In genomic region chr20:21395039-21395665, GRCh38 we compare ENCODE assay signal across 20 cellular contexts. TPM values are rescaled to one million over a fixed set of nuclear protein-coding genes. Genes with fewer than 3 reads are reported as not detected.
DNase-seq lines count a peak whose midpoint lies in the region; ATAC-seq, FAIRE-seq and TF ChIP-seq lines count a peak whose summit lies in the region.
"Had no signal": no experiment of that assay in that cellular context is flagged by ENCODE, and none has a peak within 500 bp of the region (broad histone marks: within the 10 kb centered on the region; RNA-seq: fewer than 3 reads in every experiment).

No MANE protein-coding gene starts in this region.

- no peaks in the 10 kb centered on the region for H3K9me3 ChIP-seq in A549
- H3K9me3 ChIP-seq in CD4-positive, alpha-beta T cell (ENCODE audit: control insufficient read depth, low read length) = peaks cover 17% of the 10 kb centered on the region
- peaks cover 4% of the 10 kb centered on the region for H3K9me3 ChIP-seq in iPS-18c (ENCODE audit: control insufficient read depth, insufficient read depth, low read length)
- H3K9me3 ChIP-seq in mammary epithelial cell (replicated peaks; ENCODE audit: insufficient read depth, low read length) = no peaks in the 10 kb centered on the region
- H3K9me3 ChIP-seq: gastrocnemius medialis, HAP-1, right atrium auricular region had no signal

- peaks cover 4% of the 10 kb centered on the region for H3K9me3 Mint-ChIP-seq in CD4-positive, alpha-beta T cell
- H3K9me3 Mint-ChIP-seq in activated T-helper 1 cell treated with anti-CD3 and anti-CD28 coated beads, Interleukin-12 subunit alpha, Interleukin-12 subunit beta, Interleukin-2, Interleukin-4 antibody, amounts not matched to agents 30 ng/mL and 10 ng/mL and 1 ng/mL, durations not matched to agents 14 hours and 24 hours and 36 hours = no peaks in the 10 kb centered on the region

- intact Hi-C loops in CD4-positive, alpha-beta T cell (cut with DNase I, micrococcal nuclease) = loop anchor here (5.0 to 10.0 kb wide), 4 partner anchors 112 to 290 kb away; partner anchors contain the start of gene LINC00237 (in 2 of the 2)
- intact Hi-C loops in activated T-helper 1 cell treated with anti-CD3 and anti-CD28 coated beads, Interleukin-12 subunit alpha, Interleukin-12 subunit beta, Interleukin-2, Interleukin-4 antibody, amounts not matched to agents 30 ng/mL and 10 ng/mL and 1 ng/mL, durations not matched to agents 14 hours and 24 hours and 36 hours (cut with micrococcal nuclease) = loop anchor here (1.0 to 10.0 kb wide), 7 partner anchors 92 to 1180 kb away; partner anchors contain the start of gene XRN2
- intact Hi-C loops in mammary epithelial cell (cut with micrococcal nuclease) = loop anchor here (5.0 kb wide), 1 partner anchor 93 kb away; the partner anchor contains the start of gene XRN2

- H3K36me3 Mint-ChIP-seq in CD4-positive, alpha-beta T cell (ENCODE audit: low read depth) = peaks cover 21% of the 10 kb centered on the region
- H3K36me3 Mint-ChIP-seq in activated T-helper 1 cell treated with anti-CD3 and anti-CD28 coated beads, Interleukin-12 subunit alpha, Interleukin-12 subunit beta, Interleukin-2, Interleukin-4 antibody, amounts not matched to agents 30 ng/mL and 10 ng/mL and 1 ng/mL, durations not matched to agents 14 hours and 24 hours and 36 hours (ENCODE audit: low read depth) = peaks cover 14% of the 10 kb centered on the region

- in situ Hi-C loops in mammary epithelial cell (cut with MboI; ENCODE audit: low sequenced_read_pairs in 2 of 2) = no loop called here

- dilution Hi-C loops in mammary epithelial cell (cut with HindIII; ENCODE audit: low sequenced_read_pairs) = no loop called here

- TF ChIP-seq EP300 in A549 (IDR thresholded peaks at IDR 0.05) = no peak

- no peak overlapping the region for H2AFZ ChIP-seq in mammary epithelial cell (ENCODE audit: low read depth, low read length)

- no TSS peak for BruUV-seq in mammary epithelial cell (replicated peaks; lab: Mats Ljungman, UMichigan)

- no peaks in the 10 kb centered on the region for H3K79me2 ChIP-seq in mammary epithelial cell (ENCODE audit: insufficient read depth, low read length)

- H3K27me3 Mint-ChIP-seq in CD4-positive, alpha-beta T cell = peaks cover 81% of the 10 kb centered on the region
- peaks cover 72% of the 10 kb centered on the region for H3K27me3 Mint-ChIP-seq in activated T-helper 1 cell treated with anti-CD3 and anti-CD28 coated beads, Interleukin-12 subunit alpha, Interleukin-12 subunit beta, Interleukin-2, Interleukin-4 antibody, amounts not matched to agents 30 ng/mL and 10 ng/mL and 1 ng/mL, durations not matched to agents 14 hours and 24 hours and 36 hours (ENCODE audit: insufficient read depth)

- TF ChIP-seq RAD21 in A549 (conservative IDR thresholded peaks at IDR 0.05 in 1 of 2, IDR thresholded peaks at IDR 0.05 in 1 of 2) = no peak

- POLR2A ChIA-PET in A549 (lab: Yijun Ruan, JAX) = no interaction called here
- POLR2A ChIA-PET in CD4-positive, alpha-beta T cell (lab: Charles Lee) = interaction anchor here (0.6 to 1.7 kb wide), 2 partner anchors 29 to 92 kb away, joined by 3 to 5 read pairs; partner anchors contain the start of gene XRN2

- H3K4me2 ChIP-seq in A549 (no peak overlapping the region), mammary epithelial cell (ENCODE audit: insufficient read depth, low read depth, low read length) (no peak overlapping the region)

- H3K4me1 ChIP-seq in A549 = peaks cover 5% of the 10 kb centered on the region; the same call in 2 of the 3 replicates
- peaks cover 9% of the 10 kb centered on the region for H3K4me1 ChIP-seq in mammary epithelial cell (ENCODE audit: insufficient read depth, low read length)
- H3K4me1 ChIP-seq: gastrocnemius medialis had no signal

- DNase-seq in A549 (ENCODE audit: low read depth in 1 of 2, low spot score in 1 of 2) = no peak
- no peak for DNase-seq in CD4-positive, alpha-beta T cell
- DNase-seq in activated T-helper 1 cell treated with anti-CD3 and anti-CD28 coated beads, Interleukin-12 subunit alpha, Interleukin-12 subunit beta, Interleukin-2, Interleukin-4 antibody, amounts not matched to agents 30 ng/mL and 10 ng/mL and 1 ng/mL, durations not matched to agents 14 hours and 24 hours and 36 hours (ENCODE audit: low spot score) = no peak
- no peak for DNase-seq in mammary epithelial cell
- no peak for DNase-seq in middle frontal gyrus (ENCODE audit: extremely low spot score, low spot score)
- no peak for DNase-seq in NCI-H1092 treated with DMSO at 0.1 percent for 48 hours (lab: John Stamatoyannopoulos, UW)
- DNase-seq: DMS153, gastrocnemius medialis, NCI-H1694 treated with DMSO at 0.1 percent for 48 hours, NCI-H446 treated with DMSO at 0.1 percent for 48 hours, substantia nigra had no signal

- WGBS in A549 (ENCODE audit: missing lambda C conversion rate) = 58% methylated on average over 6 of the region's 6 CpGs
- WGBS in mammary epithelial cell (ENCODE audit: low coverage, missing lambda C conversion rate) = 44% methylated on average over 6 of the region's 6 CpGs

- H3K27ac Mint-ChIP-seq in CD4-positive, alpha-beta T cell = peak overlapping the region; percentile 35
- H3K27ac Mint-ChIP-seq in activated T-helper 1 cell treated with anti-CD3 and anti-CD28 coated beads, Interleukin-12 subunit alpha, Interleukin-12 subunit beta, Interleukin-2, Interleukin-4 antibody, amounts not matched to agents 30 ng/mL and 10 ng/mL and 1 ng/mL, durations not matched to agents 14 hours and 24 hours and 36 hours = peak overlapping the region; percentile 73

- peaks cover 78% of the 10 kb centered on the region for H3K27me3 ChIP-seq in CD4-positive, alpha-beta T cell (ENCODE audit: control insufficient read depth, insufficient read depth, low read length)
- H3K27me3 ChIP-seq in mammary epithelial cell (ENCODE audit: insufficient read depth, low read length) = peaks cover 44% of the 10 kb centered on the region

- no peak overlapping the region for H3K9ac ChIP-seq in mammary epithelial cell (ENCODE audit: insufficient read depth, low read length)

- H4K20me1 ChIP-seq in mammary epithelial cell (ENCODE audit: insufficient read depth, low read length) = peaks cover 6% of the 10 kb centered on the region

- no peaks in the 10 kb centered on the region for H3K36me3 ChIP-seq in mammary epithelial cell (ENCODE audit: insufficient read depth, low read length)
- H3K36me3 ChIP-seq: gastrocnemius medialis, HAP-1, right atrium auricular region had no signal

- H3K4me3 Mint-ChIP-seq in CD4-positive, alpha-beta T cell = peak overlapping the region; percentile 74
- peak overlapping the region; percentile 77 for H3K4me3 Mint-ChIP-seq in activated T-helper 1 cell treated with anti-CD3 and anti-CD28 coated beads, Interleukin-12 subunit alpha, Interleukin-12 subunit beta, Interleukin-2, Interleukin-4 antibody, amounts not matched to agents 30 ng/mL and 10 ng/mL and 1 ng/mL, durations not matched to agents 14 hours and 24 hours and 36 hours

- no peak for TF ChIP-seq POLR2A in A549 (IDR thresholded peaks at IDR 0.05; ENCODE audit: low read length)

- CTCF ChIA-PET in A549 (lab: Yijun Ruan, JAX) = interaction anchor here (0.9 to 1.3 kb wide), 2 partner anchors 11 to 134 kb away, joined by 3 read pairs; no protein-coding TSS in a partner anchor
- CTCF ChIA-PET in CD4-positive, alpha-beta T cell (lab: Charles Lee) = interaction anchor here (3.1 kb wide), 1 partner anchor 110 kb away, joined by 10 read pairs; no protein-coding TSS in a partner anchor
- CTCF ChIA-PET in mammary epithelial cell (lab: Charles Lee; ENCODE audit: low non-redundant PET) = no interaction called here

- H3K4me3 ChIP-seq in A549 (no peak overlapping the region), iPS-18c (ENCODE audit: insufficient read depth, low read depth, low read length) (0 out of 2 replicates have a peak overlapping the region, but pooled peaks have one; percentile 11), mammary epithelial cell (replicated peaks in 1 of 3; ENCODE audit: insufficient read depth in 1 of 3, low read depth in 2 of 3, low read length in 3 of 3) (no peak overlapping the region)
- H3K4me3 ChIP-seq: gastrocnemius medialis, HAP-1 had no signal

- no peak for FAIRE-seq in A549 (lab: Jason Lieb, UNC)

- peaks cover 27% of the 10 kb centered on the region for H3K4me1 Mint-ChIP-seq in CD4-positive, alpha-beta T cell (ENCODE audit: low read depth)
- H3K4me1 Mint-ChIP-seq in activated T-helper 1 cell treated with anti-CD3 and anti-CD28 coated beads, Interleukin-12 subunit alpha, Interleukin-12 subunit beta, Interleukin-2, Interleukin-4 antibody, amounts not matched to agents 30 ng/mL and 10 ng/mL and 1 ng/mL, durations not matched to agents 14 hours and 24 hours and 36 hours (ENCODE audit: low read depth) = peaks cover 38% of the 10 kb centered on the region

- ATAC-seq in A549 = no peak
- ATAC-seq in CD4-positive, alpha-beta T cell (ENCODE audit: poor library complexity) = peak; percentile 21
- ATAC-seq: gastrocnemius medialis had no signal

- no peak for TF ChIP-seq CTCF in A549 (IDR thresholded peaks at IDR 0.05)
- TF ChIP-seq CTCF in CD4-positive, alpha-beta T cell (IDR thresholded peaks at IDR 0.05) = no peak
- no peak for TF ChIP-seq CTCF in mammary epithelial cell (conservative IDR thresholded peaks at IDR 0.05 in 1 of 2, IDR thresholded peaks at IDR 0.05 in 1 of 2; ENCODE audit: extremely low read depth in 1 of 2, insufficient read depth in 1 of 2, low read depth in 1 of 2, low read length in 2 of 2)

- H3K27ac ChIP-seq in A549 (no peak overlapping the region), mammary epithelial cell (ENCODE audit: insufficient read depth, low read depth, low read length) (no peak overlapping the region)
- H3K27ac ChIP-seq in CD4-positive, alpha-beta T cell (ENCODE audit: low read depth, low read length) = no peak overlapping the region
- H3K27ac ChIP-seq: coronary artery, gastrocnemius medialis, right atrium auricular region had no signal

TF ChIP-seq in A549, 52 proteins besides CTCF, POLR2A, EP300 and RAD21 (continues in another document):
- TF ChIP-seq PHF8 (IDR thresholded peaks at IDR 0.05; ENCODE audit: borderline replicate concordance, low read depth) = no peak
- TF ChIP-seq CBX8 (IDR thresholded peaks at IDR 0.05) = 0 out of 2 replicates have a peak, but pooled peaks have one; percentile 63
- no peak for TF ChIP-seq ZSCAN20 (CRISPR knock-in tag; IDR thresholded peaks at IDR 0.05)
- no peak for TF ChIP-seq RARB (CRISPR knock-in tag; IDR thresholded peaks at IDR 0.05)
- no peak for TF ChIP-seq MAZ (IDR thresholded peaks at IDR 0.05; ENCODE audit: borderline replicate concordance, low read depth, low read length)

RNA-seq across cellular contexts. Expression of gene NKX2-4, which starts 2.2 kb away (rescaled TPM):
- polyA plus RNA-seq in A549 (2011; rRNA removed) (not detected in 2 replicates), A549 (2017; fragmentation: RNase III; extraction: RNeasy Plus Mini Kit Qiagen cat#74134 plus additional on column Dnase treatment) (not detected in 3 replicates), mammary epithelial cell (not detected)
- polyA plus RNA-seq in A549 (2012; cell fraction: cytosol; rRNA removed) = 0.01 and 0.03 TPM in 2 replicates
- polyA plus RNA-seq in A549 (2012; cell fraction: nucleus; rRNA removed) = not detected in 2 replicates
- not detected in 2 replicates for polyA minus RNA-seq in A549 (2011; rRNA and poly(A)+ RNA removed)
- not detected for total RNA-seq in CD4-positive, alpha-beta T cell
- total RNA-seq in activated T-helper 1 cell treated with anti-CD3 and anti-CD28 coated beads, Interleukin-12 subunit alpha, Interleukin-12 subunit beta, Interleukin-2, Interleukin-4 antibody, amounts not matched to agents 30 ng/mL and 10 ng/mL and 1 ng/mL, durations not matched to agents 14 hours and 24 hours and 36 hours = not detected in 2 replicates
- total RNA-seq in mammary epithelial cell = not detected
- not detected for polyA minus RNA-seq in mammary epithelial cell
- total RNA-seq: epithelial cell of proximal tubule; gastrocnemius medialis; lung microvascular endothelial cell; MCF 10A; right atrium auricular region; T-helper 1 cell treated with Interleukin-12 subunit alpha and Interleukin-12 subunit beta and Interleukin-4 antibody, amounts not matched to agents 30 ng/mL and 1 ng/mL, for 36 hours had no signal
- polyA plus RNA-seq: BJ had no signal
